1 cellular context compared by ENCODE assay signal in genomic region chr3:15325228-15325627, GRCh38.
A peak's percentile ranks its signal among the peaks of the same experiment; 100 is the strongest.
TF ChIP-seq lines count a peak whose summit lies in the region.

No MANE protein-coding gene starts in this region.

TF ChIP-seq in HEK293, 187 proteins besides CTCF, POLR2A, EP300 and RAD21 (continued from another document):
- TF ChIP-seq, protein P1, sequence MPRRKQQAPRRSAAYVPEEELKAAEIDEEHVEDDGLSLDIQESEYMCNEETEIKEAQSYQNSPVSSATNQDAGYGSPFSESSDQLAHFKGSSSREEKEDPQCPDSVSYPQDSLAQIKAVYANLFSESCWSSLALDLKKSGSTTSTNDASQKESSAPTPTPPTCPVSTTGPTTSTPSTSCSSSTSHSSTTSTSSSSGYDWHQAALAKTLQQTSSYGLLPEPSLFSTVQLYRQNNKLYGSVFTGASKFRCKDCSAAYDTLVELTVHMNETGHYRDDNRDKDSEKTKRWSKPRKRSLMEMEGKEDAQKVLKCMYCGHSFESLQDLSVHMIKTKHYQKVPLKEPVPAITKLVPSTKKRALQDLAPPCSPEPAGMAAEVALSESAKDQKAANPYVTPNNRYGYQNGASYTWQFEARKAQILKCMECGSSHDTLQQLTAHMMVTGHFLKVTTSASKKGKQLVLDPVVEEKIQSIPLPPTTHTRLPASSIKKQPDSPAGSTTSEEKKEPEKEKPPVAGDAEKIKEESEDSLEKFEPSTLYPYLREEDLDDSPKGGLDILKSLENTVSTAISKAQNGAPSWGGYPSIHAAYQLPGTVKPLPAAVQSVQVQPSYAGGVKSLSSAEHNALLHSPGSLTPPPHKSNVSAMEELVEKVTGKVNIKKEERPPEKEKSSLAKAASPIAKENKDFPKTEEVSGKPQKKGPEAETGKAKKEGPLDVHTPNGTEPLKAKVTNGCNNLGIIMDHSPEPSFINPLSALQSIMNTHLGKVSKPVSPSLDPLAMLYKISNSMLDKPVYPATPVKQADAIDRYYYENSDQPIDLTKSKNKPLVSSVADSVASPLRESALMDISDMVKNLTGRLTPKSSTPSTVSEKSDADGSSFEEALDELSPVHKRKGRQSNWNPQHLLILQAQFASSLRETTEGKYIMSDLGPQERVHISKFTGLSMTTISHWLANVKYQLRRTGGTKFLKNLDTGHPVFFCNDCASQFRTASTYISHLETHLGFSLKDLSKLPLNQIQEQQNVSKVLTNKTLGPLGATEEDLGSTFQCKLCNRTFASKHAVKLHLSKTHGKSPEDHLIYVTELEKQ (tag by site-specific recombination; IDR thresholded peaks at IDR 0.05; ENCODE audit: borderline replicate concordance): no peak
- TF ChIP-seq ZNF248 (tag by site-specific recombination; IDR thresholded peaks at IDR 0.05) (no peak), ZNF548 (tag by site-specific recombination; IDR thresholded peaks at IDR 0.05) (no peak), ZNF341 (tag by site-specific recombination; IDR thresholded peaks at IDR 0.05; ENCODE audit: low read depth) (no peak), ZBTB48 (tag by site-specific recombination; IDR thresholded peaks at IDR 0.05) (no peak), HOXC10 (CRISPR knock-in tag; IDR thresholded peaks at IDR 0.05) (no peak), HIC1 (tag by site-specific recombination; IDR thresholded peaks at IDR 0.05) (peak; percentile 25; the same call in 1 of the 2 replicates), ZBTB8A (tag by site-specific recombination; IDR thresholded peaks at IDR 0.05) (peak; percentile 13; the same call in 1 of the 2 replicates), SP3 (tag by site-specific recombination; IDR thresholded peaks at IDR 0.05) (no peak), PRDM6 (tag by site-specific recombination; IDR thresholded peaks at IDR 0.05) (0 out of 2 replicates have a peak, but pooled peaks have one; percentile 26), EGR2 (tag by site-specific recombination; IDR thresholded peaks at IDR 0.05; ENCODE audit: low read depth) (peak; percentile 93), ZNF416 (tag by site-specific recombination; IDR thresholded peaks at IDR 0.05) (no peak), ZNF560 (tag by site-specific recombination; IDR thresholded peaks at IDR 0.05; ENCODE audit: borderline replicate concordance) (no peak), ZNF2 (tag by site-specific recombination; IDR thresholded peaks at IDR 0.05) (no peak)
- TF ChIP-seq, protein P2, sequence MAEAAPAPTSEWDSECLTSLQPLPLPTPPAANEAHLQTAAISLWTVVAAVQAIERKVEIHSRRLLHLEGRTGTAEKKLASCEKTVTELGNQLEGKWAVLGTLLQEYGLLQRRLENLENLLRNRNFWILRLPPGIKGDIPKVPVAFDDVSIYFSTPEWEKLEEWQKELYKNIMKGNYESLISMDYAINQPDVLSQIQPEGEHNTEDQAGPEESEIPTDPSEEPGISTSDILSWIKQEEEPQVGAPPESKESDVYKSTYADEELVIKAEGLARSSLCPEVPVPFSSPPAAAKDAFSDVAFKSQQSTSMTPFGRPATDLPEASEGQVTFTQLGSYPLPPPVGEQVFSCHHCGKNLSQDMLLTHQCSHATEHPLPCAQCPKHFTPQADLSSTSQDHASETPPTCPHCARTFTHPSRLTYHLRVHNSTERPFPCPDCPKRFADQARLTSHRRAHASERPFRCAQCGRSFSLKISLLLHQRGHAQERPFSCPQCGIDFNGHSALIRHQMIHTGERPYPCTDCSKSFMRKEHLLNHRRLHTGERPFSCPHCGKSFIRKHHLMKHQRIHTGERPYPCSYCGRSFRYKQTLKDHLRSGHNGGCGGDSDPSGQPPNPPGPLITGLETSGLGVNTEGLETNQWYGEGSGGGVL (tag by site-specific recombination; IDR thresholded peaks at IDR 0.05): peak; percentile 92
- TF ChIP-seq, protein P3, sequence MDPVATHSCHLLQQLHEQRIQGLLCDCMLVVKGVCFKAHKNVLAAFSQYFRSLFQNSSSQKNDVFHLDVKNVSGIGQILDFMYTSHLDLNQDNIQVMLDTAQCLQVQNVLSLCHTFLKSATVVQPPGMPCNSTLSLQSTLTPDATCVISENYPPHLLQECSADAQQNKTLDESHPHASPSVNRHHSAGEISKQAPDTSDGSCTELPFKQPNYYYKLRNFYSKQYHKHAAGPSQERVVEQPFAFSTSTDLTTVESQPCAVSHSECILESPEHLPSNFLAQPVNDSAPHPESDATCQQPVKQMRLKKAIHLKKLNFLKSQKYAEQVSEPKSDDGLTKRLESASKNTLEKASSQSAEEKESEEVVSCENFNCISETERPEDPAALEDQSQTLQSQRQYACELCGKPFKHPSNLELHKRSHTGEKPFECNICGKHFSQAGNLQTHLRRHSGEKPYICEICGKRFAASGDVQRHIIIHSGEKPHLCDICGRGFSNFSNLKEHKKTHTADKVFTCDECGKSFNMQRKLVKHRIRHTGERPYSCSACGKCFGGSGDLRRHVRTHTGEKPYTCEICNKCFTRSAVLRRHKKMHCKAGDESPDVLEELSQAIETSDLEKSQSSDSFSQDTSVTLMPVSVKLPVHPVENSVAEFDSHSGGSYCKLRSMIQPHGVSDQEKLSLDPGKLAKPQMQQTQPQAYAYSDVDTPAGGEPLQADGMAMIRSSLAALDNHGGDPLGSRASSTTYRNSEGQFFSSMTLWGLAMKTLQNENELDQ (tag by site-specific recombination; IDR thresholded peaks at IDR 0.05; ENCODE audit: low read depth): no peak
